Comparison of ENCODE assay signal across 9 cellular contexts in the genomic region with DNA sequence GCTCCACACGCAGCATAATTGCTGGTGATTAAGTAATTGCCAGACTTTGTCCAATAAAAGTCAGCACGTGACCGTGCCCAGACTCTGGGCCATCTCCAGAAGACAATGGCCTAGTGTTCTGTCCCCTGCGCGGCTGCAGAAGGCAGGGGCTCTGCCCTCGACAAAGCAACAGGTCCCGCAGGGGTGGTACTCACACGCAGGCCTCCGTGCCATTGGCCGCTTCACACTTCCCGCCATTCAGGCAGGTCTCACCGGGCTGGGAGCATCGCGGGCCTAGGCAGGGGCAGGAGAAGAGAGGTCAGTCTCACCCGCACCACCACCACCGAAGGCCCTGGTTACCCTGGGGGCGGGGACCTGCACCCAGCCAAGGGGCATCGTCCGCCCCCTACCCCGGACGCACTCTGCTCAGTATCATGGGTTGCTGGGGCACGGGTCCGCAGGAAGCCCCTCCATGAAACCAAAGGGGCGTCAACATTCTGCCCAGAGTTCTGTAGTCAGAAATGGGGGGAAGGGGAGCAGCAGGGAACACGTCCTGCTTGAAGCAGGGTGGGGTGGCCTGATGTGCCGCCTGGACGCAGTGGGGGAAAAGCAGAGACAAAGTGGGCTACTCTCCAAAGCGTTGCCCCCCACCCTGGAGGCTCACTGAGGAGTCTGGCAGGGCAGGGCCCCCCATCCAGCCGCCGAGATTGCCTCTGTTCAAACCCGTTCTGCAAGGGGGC. TPM values are rescaled to one million over a fixed set of nuclear protein-coding genes. Genes with fewer than 3 reads are reported as not detected.
A peak's percentile ranks its signal among the peaks of the same experiment; 100 is the strongest.
DNase-seq lines count a peak whose midpoint lies in the region; ATAC-seq, FAIRE-seq and TF ChIP-seq lines count a peak whose summit lies in the region.
"Had no signal": no experiment of that assay in that cellular context is flagged by ENCODE, and none has a peak within 500 bp of the region (broad histone marks: within the 10 kb centered on the region; RNA-seq: fewer than 3 reads in every experiment).

No MANE protein-coding gene starts in this region.

- no peak for TF ChIP-seq CTCF in K562 (IDR thresholded peaks at IDR 0.05 in 2 of 3, conservative IDR thresholded peaks at IDR 0.05 in 1 of 3; ENCODE audit: insufficient read depth in 2 of 3, low read depth in 1 of 3, low read length in 3 of 3)
- no peak for TF ChIP-seq CTCF in left lung (IDR thresholded peaks at IDR 0.05)

- no peak for TF ChIP-seq EP300 in K562 (IDR thresholded peaks at IDR 0.05; ENCODE audit: low read length)

- TF ChIP-seq POLR2A in K562 (conservative IDR thresholded peaks at IDR 0.05) = no peak

- H3K36me3 ChIP-seq in K562 (ENCODE audit: control insufficient read depth, insufficient read depth, low read length) (peaks cover 15% of the 10 kb centered on the region; the same call in 1 of the 3 replicates), left lung (peaks cover 0 to 37% of the 10 kb centered on the region in 2 donors), stomach smooth muscle (ENCODE audit: control insufficient read depth in 2 of 2, insufficient read depth in 2 of 2, low read length in 2 of 2) (peaks cover 0 to 2% of the 10 kb centered on the region in 2 donors)

- H3K9ac ChIP-seq in K562 (ENCODE audit: insufficient read depth in 1 of 2, low read depth in 2 of 2, low read length in 2 of 2) = peak overlapping the region in 1 of 2 experiments; percentile 32; a peak in 1 of 4 replicates
- peak overlapping the region; percentile 60 to 77 for H3K9ac ChIP-seq in stomach smooth muscle (ENCODE audit: low read length in 2 of 2)

- peak overlapping the region; percentile 69; the same call in 1 of the 2 replicates for H3K4me3 ChIP-seq in K562
- peak overlapping the region; percentile 78 to 96 for H3K4me3 ChIP-seq in left lung
- H3K4me3 ChIP-seq in stomach smooth muscle (ENCODE audit: low read length in 2 of 2) = peak overlapping the region; percentile 74 to 86

- intact Hi-C loops in K562 (cut with micrococcal nuclease) = loop anchor here (10.0 kb wide), 1 partner anchor 81 kb away; no protein-coding TSS in a partner anchor
- intact Hi-C loops in left lung (cut with DNase I) = loop anchor here in 1 of 2 donors (10.0 kb wide), 1 partner anchor 71 kb away; no protein-coding TSS in a partner anchor

- H3K79me2 ChIP-seq in K562 (ENCODE audit: control insufficient read depth, insufficient read depth, low read length) = peaks cover 21% of the 10 kb centered on the region

- H3K27ac ChIP-seq in K562 (ENCODE audit: extremely low read depth, low read depth, low read length) = no peak overlapping the region
- peak overlapping the region; percentile 22 to 99 for H3K27ac ChIP-seq in left lung
- H3K27ac ChIP-seq in stomach smooth muscle (ENCODE audit: low read length) = peak overlapping the region; percentile 76

- H3K4me1 ChIP-seq in K562 (replicated peaks in 1 of 2; ENCODE audit: control insufficient read depth in 2 of 2, insufficient read depth in 2 of 2, low read length in 2 of 2) (peaks cover 19 to 85% of the 10 kb centered on the region in 2 experiments), left lung (peaks cover 41 to 76% of the 10 kb centered on the region in 2 donors), stomach smooth muscle (ENCODE audit: control insufficient read depth, insufficient read depth, low read length) (peaks cover 80% of the 10 kb centered on the region)

- H3K9me3 ChIP-seq in K562 (replicated peaks; ENCODE audit: control insufficient read depth, insufficient read depth, low read depth, low read length) (no peaks in the 10 kb centered on the region), left lung (no peaks in the 10 kb centered on the region), stomach smooth muscle (ENCODE audit: control insufficient read depth in 2 of 2, low read length in 2 of 2) (no peaks in the 10 kb centered on the region)

- CTCF ChIA-PET in K562 (lab: Yijun Ruan, JAX; ENCODE audit: low intra/inter-chr PET ratio) = no interaction called here

- DNase-seq in NCI-H146 (lab: John Stamatoyannopoulos, UW) (peak; percentile 43), NCI-H146 treated with DMSO at 0.1 percent for 48 hours (lab: John Stamatoyannopoulos, UW; ENCODE audit: unreplicated experiment) (no peak), K562 (ENCODE audit: extremely low read depth in 1 of 4, low spot score in 3 of 4) (no peak), left lung (no peak), KG1 (lab: John Stamatoyannopoulos, UW) (no peak), NCI-H1092 (lab: John Stamatoyannopoulos, UW) (no peak)

- no peak for FAIRE-seq in K562 (lab: Jason Lieb, UNC)
- FAIRE-seq: A204.1 had no signal

- TF ChIP-seq RAD21 in K562 (CRISPR knock-in tag; conservative IDR thresholded peaks at IDR 0.05 in 1 of 2, IDR thresholded peaks at IDR 0.05 in 1 of 2) = no peak

- in situ Hi-C loops in K562 (cut with MboI) = no loop called here

- H4K20me1 ChIP-seq in K562 (replicated peaks; ENCODE audit: control insufficient read depth, insufficient read depth, low read length) = peaks cover 10% of the 10 kb centered on the region; the same call in 1 of the 2 replicates

- H3K27me3 ChIP-seq in K562 (ENCODE audit: control insufficient read depth in 2 of 2, insufficient read depth in 2 of 2, low read length in 2 of 2) (no peaks in the 10 kb centered on the region), left lung (no peaks in the 10 kb centered on the region), stomach smooth muscle (ENCODE audit: control insufficient read depth in 1 of 2, insufficient read depth in 2 of 2, low read length in 2 of 2) (no peaks in the 10 kb centered on the region)

- POLR2A ChIA-PET in K562 (lab: Yijun Ruan, JAX) = no interaction called here

- no TSS peak for BruUV-seq in K562 (replicated peaks; lab: Mats Ljungman, UMichigan)

- no peak overlapping the region for H2AFZ ChIP-seq in K562 (ENCODE audit: low read depth, low read length)

- peaks cover 2% of the 10 kb centered on the region for H3K9me1 ChIP-seq in K562 (ENCODE audit: control insufficient read depth, insufficient read depth, low read length)

- no peak overlapping the region for H3K4me2 ChIP-seq in K562 (ENCODE audit: insufficient read depth, low read length)

- WGBS in K562 (ENCODE audit: insufficient coverage, low coverage, missing lambda C conversion rate) = 78% methylated on average over 27 of the region's 31 CpGs

- no peak for ATAC-seq in K562
- ATAC-seq in left lung = no peak
- ATAC-seq in GM21786 (IDR thresholded peaks at IDR 0.05; ENCODE audit: unreplicated experiment) = no peak

TF ChIP-seq in K562, 482 proteins besides CTCF, POLR2A, EP300 and RAD21:
- TF ChIP-seq COPS2 (conservative IDR thresholded peaks at IDR 0.05) (no peak), HDAC6 (IDR thresholded peaks at IDR 0.05; ENCODE audit: low read depth, low read length) (no peak), TGIF2 (CRISPR knock-in tag; IDR thresholded peaks at IDR 0.05) (0 out of 2 replicates have a peak, but pooled peaks have one; percentile 42)
- TF ChIP-seq, protein P1, sequence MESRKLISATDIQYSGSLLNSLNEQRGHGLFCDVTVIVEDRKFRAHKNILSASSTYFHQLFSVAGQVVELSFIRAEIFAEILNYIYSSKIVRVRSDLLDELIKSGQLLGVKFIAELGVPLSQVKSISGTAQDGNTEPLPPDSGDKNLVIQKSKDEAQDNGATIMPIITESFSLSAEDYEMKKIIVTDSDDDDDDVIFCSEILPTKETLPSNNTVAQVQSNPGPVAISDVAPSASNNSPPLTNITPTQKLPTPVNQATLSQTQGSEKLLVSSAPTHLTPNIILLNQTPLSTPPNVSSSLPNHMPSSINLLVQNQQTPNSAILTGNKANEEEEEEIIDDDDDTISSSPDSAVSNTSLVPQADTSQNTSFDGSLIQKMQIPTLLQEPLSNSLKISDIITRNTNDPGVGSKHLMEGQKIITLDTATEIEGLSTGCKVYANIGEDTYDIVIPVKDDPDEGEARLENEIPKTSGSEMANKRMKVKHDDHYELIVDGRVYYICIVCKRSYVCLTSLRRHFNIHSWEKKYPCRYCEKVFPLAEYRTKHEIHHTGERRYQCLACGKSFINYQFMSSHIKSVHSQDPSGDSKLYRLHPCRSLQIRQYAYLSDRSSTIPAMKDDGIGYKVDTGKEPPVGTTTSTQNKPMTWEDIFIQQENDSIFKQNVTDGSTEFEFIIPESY (CRISPR knock-in tag; IDR thresholded peaks at IDR 0.05) = peak; percentile 42; the same call in 1 of the 2 replicates
- TF ChIP-seq, protein P2, sequence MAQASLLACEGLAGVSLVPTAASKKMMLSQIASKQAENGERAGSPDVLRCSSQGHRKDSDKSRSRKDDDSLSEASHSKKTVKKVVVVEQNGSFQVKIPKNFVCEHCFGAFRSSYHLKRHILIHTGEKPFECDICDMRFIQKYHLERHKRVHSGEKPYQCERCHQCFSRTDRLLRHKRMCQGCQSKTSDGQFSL (CRISPR knock-in tag; IDR thresholded peaks at IDR 0.05) = 0 out of 2 replicates have a peak, but pooled peaks have one; percentile 42
- TF ChIP-seq, protein P2 (tag; IDR thresholded peaks at IDR 0.05) = no peak

RNA-seq across cellular contexts. Expression of a gene that starts 1.9 kb away (rescaled TPM):
- total RNA-seq in K562 (2011; cell fraction: chromatin; rRNA removed; ENCODE audit: low replicate concordance) = 19.9 and 65.7 TPM in 2 replicates
- total RNA-seq in K562 (2011; cell fraction: nucleolus; rRNA removed) = 52.4 and 65.7 TPM in 2 replicates
- 25.2 and 35.0 TPM in 2 replicates for total RNA-seq in K562 (2011; cell fraction: nucleoplasm; rRNA removed)
- total RNA-seq in K562 (2014; rRNA removed) (7.1 and 12.0 TPM in 2 replicates), K562 (2014; rRNA removed; fragmentation: Illumina TruSeq; extraction: Trizol) (0.69 and 0.73 TPM in 2 replicates), K562 (2015; rRNA removed; fragmentation: Illumina TruSeq; extraction: Trizol) (2.3 and 2.8 TPM in 2 replicates), K562 (2021) (26.7 and 31.4 TPM in 2 replicates), left lung (100 to 1,000 TPM in 1 of 2 donors, 10 to 100 TPM in 1; 65.1 to 102 TPM)
- polyA plus RNA-seq in K562 (2011; rRNA removed) (1.2 and 2.2 TPM in 2 replicates), K562 (2014; fragmentation: Illumina TruSeq; extraction: Trizol) (2.6 and 6.3 TPM in 2 replicates), K562 (2014; fragmentation: Nextera tagmentation; extraction: Ambion mirVana) (under 1 TPM; 0.03 to 0.04 TPM), K562 (2014; rRNA removed) (8.2 and 8.6 TPM in 2 replicates)
- polyA plus RNA-seq in K562 (2011; cell fraction: cytosol; rRNA removed) = 2.9 and 4.9 TPM in 2 replicates
- 13.3 and 22.9 TPM in 2 replicates for polyA plus RNA-seq in K562 (2011; cell fraction: nucleus; rRNA removed)
- 10.2 and 14.1 TPM in 2 replicates for polyA plus RNA-seq in K562 (2012)
- polyA minus RNA-seq in K562 (2011; rRNA and poly(A)+ RNA removed) = 2.0 and 2.8 TPM in 2 replicates
- polyA minus RNA-seq in K562 (2011; cell fraction: cytosol; rRNA and poly(A)+ RNA removed) = 35.0 and 45.4 TPM in 2 replicates
- 15.9 and 18.9 TPM in 2 replicates for polyA minus RNA-seq in K562 (2011; cell fraction: nucleus; rRNA and poly(A)+ RNA removed)
